Comparison of ENCODE assay signal across 8 cellular contexts in the genomic region with DNA sequence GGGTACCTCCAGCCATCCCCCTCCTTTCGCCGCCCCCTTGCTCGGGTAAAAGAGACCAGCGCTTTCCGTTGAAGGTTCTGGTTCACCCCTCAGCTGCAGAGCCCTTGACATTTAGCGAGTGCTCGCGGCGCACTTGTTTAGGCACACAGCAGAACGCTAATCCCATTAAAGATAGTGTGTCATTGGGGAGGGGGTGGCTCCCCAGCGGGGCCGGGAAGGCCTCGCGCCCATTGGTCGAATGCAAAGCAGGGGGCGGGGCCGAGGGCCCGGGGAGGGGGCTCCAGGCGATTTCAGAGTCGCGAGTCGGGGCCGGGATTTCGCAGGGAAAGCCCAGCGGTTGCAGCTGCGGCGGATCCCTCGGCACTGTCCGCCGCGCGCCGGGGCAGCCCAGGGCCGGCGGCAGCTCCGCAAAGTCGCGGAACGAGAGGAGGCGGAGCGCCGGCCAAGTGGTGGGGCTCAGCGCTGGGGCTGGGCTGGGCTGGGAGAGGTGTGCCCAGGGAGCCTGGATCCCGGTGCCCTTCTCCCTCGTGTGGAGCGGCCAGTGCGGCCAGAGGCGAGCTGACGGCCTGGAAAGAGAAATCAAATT.
DNase-seq lines count a peak whose midpoint lies in the region; ATAC-seq and TF ChIP-seq lines count a peak whose summit lies in the region.

No MANE protein-coding gene starts in this region.

- peaks cover 11 to 13% of the 10 kb centered on the region in 2 experiments for H3K4me1 ChIP-seq in trophoblast cell (ENCODE audit: control insufficient read depth in 1 of 2, insufficient read depth in 2 of 2, low read length in 2 of 2)

- no peak overlapping the region for H3K18ac ChIP-seq in trophoblast cell (ENCODE audit: low read length)

- H2AFZ ChIP-seq in trophoblast cell (ENCODE audit: insufficient read depth, low read length, poor library complexity): no peak overlapping the region

- no peaks in the 10 kb centered on the region for H3K79me1 ChIP-seq in trophoblast cell (ENCODE audit: low read length)

- intact Hi-C loops in Right ventricle myocardium inferior (cut with DNase I) (loop anchor here (2.0 to 5.0 kb wide), 2 partner anchors 52 to 75 kb away; no protein-coding TSS in a partner anchor), cardiac septum (cut with DNase I) (no loop called here), Right ventricle myocardium superior (cut with DNase I) (loop anchor here (5.0 to 10.0 kb wide), 2 partner anchors 63 to 125 kb away; partner anchors contain the start of gene TSPAN9)

- no peak overlapping the region for H2BK120ac ChIP-seq in trophoblast cell (ENCODE audit: insufficient read depth, low read length, poor library complexity)

- H3K4me2 ChIP-seq in trophoblast cell (ENCODE audit: low read length): peak overlapping the region; percentile 85

- peak overlapping the region; percentile 82 for H3K4me3 ChIP-seq in WERI-Rb-1 (ENCODE audit: low read depth, low read length)
- peak overlapping the region; percentile 61 for H3K4me3 ChIP-seq in trophoblast cell (ENCODE audit: low read depth, low read length)

- H3K36me3 ChIP-seq in WERI-Rb-1 (peaks cover 45% of the 10 kb centered on the region), trophoblast cell (ENCODE audit: control insufficient read depth in 1 of 2, insufficient read depth in 2 of 2, low read length in 2 of 2) (peaks cover 0 to 2% of the 10 kb centered on the region in 2 experiments)

- no peaks in the 10 kb centered on the region for H3K27me3 ChIP-seq in WERI-Rb-1 (ENCODE audit: insufficient read depth, low read depth, severe bottlenecking)
- H3K27me3 ChIP-seq in trophoblast cell (ENCODE audit: insufficient read depth, low read length): peaks cover 23% of the 10 kb centered on the region

- no peaks in the 10 kb centered on the region for H3K9me3 ChIP-seq in WERI-Rb-1 (ENCODE audit: severe bottlenecking)
- H3K9me3 ChIP-seq in trophoblast cell (ENCODE audit: insufficient read depth, low read depth, low read length): peaks cover 7% of the 10 kb centered on the region

- H4K12ac ChIP-seq in trophoblast cell (ENCODE audit: low read depth, low read length): no peak overlapping the region

- H2BK12ac ChIP-seq in trophoblast cell (ENCODE audit: low read length): no peak overlapping the region

- H2BK5ac ChIP-seq in trophoblast cell (ENCODE audit: low read depth, low read length, poor library complexity): no peak overlapping the region

- ATAC-seq in Right ventricle myocardium inferior (peak; percentile 64), Right ventricle myocardium superior (ENCODE audit: poor library complexity) (peak; percentile 67), GM21786 (IDR thresholded peaks at IDR 0.05; ENCODE audit: unreplicated experiment) (no peak), HG03460 (IDR thresholded peaks at IDR 0.05; ENCODE audit: unreplicated experiment) (no peak)

- H4K8ac ChIP-seq in trophoblast cell (ENCODE audit: low read depth, low read length): no peak overlapping the region

- no CpG with 5 or more reads among the region's 49 CpGs for WGBS in trophoblast cell (ENCODE audit: extremely low coverage, insufficient coverage, insufficient read length)

- H3K14ac ChIP-seq in trophoblast cell (ENCODE audit: low read length): no peak overlapping the region

- no peak overlapping the region for H3K23ac ChIP-seq in trophoblast cell (ENCODE audit: low read length)

- no peaks in the 10 kb centered on the region for H3K79me2 ChIP-seq in trophoblast cell (ENCODE audit: control insufficient read depth, insufficient read depth, low read length, poor library complexity)

- H3K27ac ChIP-seq in WERI-Rb-1 (peak overlapping the region; percentile 92), trophoblast cell (ENCODE audit: low read depth, low read length) (no peak overlapping the region)

- H3K4ac ChIP-seq in trophoblast cell (ENCODE audit: low read depth, low read length): no peak overlapping the region

- TF ChIP-seq CTCF in WERI-Rb-1 (IDR thresholded peaks at IDR 0.05; ENCODE audit: low read depth, low read length): no peak

- H2AK5ac ChIP-seq in trophoblast cell (ENCODE audit: low read length): no peak overlapping the region

- no peak overlapping the region for H3K9ac ChIP-seq in trophoblast cell (ENCODE audit: low read length)

- DNase-seq in Right ventricle myocardium inferior (ENCODE audit: missing footprints) (no peak), cardiac septum (ENCODE audit: low spot score) (no peak), WERI-Rb-1 (peak; percentile 95), Right ventricle myocardium superior (peak; percentile 62), trophoblast cell (peak in 1 of 2 donors; percentile 41), NCI-H446 (lab: John Stamatoyannopoulos, UW) (no peak)

- H4K91ac ChIP-seq in trophoblast cell (ENCODE audit: low read depth, low read length): no peak overlapping the region

Comparison
In these comparisons a context has a peak if more than half of its experiments do, and no peak if none do; other contexts are left out.
1. DNase-seq: peak in WERI-Rb-1 (single experiment) and Right ventricle myocardium superior (single experiment); none in Right ventricle myocardium inferior (single experiment), cardiac septum (single experiment) and NCI-H446 (0 of 2).
2. ATAC-seq: peak in Right ventricle myocardium inferior (single experiment) and Right ventricle myocardium superior (single experiment); none in GM21786 (single experiment) and HG03460 (single experiment).